ENCODE assay signal across 1 cellular context in the genomic region with DNA sequence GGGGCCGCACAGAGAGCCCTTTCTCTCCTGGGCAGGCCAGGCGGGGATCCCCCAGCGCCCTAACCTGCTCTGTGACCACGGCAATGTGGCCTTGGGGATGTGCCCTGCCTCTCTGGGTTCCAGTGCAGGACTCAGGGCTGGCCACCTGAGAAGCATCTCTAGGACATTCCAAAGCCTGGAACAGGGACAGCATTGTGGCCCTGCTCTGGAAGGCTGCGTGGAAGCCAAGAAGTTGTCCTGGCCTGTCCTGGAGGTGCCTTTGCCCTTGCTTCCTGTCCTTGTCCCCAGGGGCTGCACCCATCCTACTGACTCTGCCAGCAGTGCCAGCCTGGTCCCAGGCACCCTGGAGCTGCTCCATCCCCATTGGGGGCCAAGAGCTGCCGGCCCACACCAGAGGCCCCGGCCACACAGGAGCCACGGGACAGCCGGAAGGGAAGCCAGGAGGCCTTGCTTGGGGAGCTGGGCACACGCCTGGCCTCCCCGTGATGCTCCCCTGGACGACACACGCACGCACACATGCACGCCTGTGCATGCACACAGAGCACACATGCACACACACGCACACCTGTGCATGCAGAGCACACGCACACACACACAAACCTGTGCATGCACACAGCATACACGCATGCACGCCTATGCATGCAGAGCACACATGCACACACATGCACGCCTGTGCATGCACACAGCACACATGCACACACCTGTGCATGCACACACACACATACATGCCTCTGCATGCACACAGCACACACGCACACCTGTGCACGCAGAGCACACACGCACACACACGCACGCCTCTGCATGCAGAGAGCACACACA.
TF ChIP-seq lines count a peak whose summit lies in the region.

No MANE protein-coding gene starts in this region.

TF ChIP-seq in H1, 55 proteins besides CTCF, POLR2A, EP300 and RAD21:
- TF ChIP-seq SIX5 (IDR thresholded peaks at IDR 0.05; ENCODE audit: low read depth, low read length), result no peak
- no peak for TF ChIP-seq TCF12 (IDR thresholded peaks at IDR 0.05; ENCODE audit: low read depth, low read length)
- TF ChIP-seq CHD1 (IDR thresholded peaks at IDR 0.05; ENCODE audit: low read depth, low read length), result no peak
- TF ChIP-seq PHF8 (conservative IDR thresholded peaks at IDR 0.05; ENCODE audit: low read depth, low read length), result no peak
- TF ChIP-seq ZNF274 (IDR thresholded peaks at IDR 0.05; ENCODE audit: borderline replicate concordance, extremely low read depth, low read length), result no peak
- no peak for TF ChIP-seq CTBP2 (IDR thresholded peaks at IDR 0.05; ENCODE audit: borderline replicate concordance, insufficient read depth, insufficient read length, low read length)
- TF ChIP-seq POLR2AphosphoS5 (IDR thresholded peaks at IDR 0.05; ENCODE audit: low read depth, low read length), result no peak; the same call in 1 of the 2 replicates
